Comparison of ENCODE assay signal across 14 cellular contexts in genomic region chr1:41876533-41877445, GRCh38. TPM values are rescaled to one million over a fixed set of nuclear protein-coding genes. Genes with fewer than 3 reads are reported as not detected.
DNase-seq lines count a peak whose midpoint lies in the region; ATAC-seq and TF ChIP-seq lines count a peak whose summit lies in the region.
"Had no signal": no experiment of that assay in that cellular context is flagged by ENCODE, and none has a peak within 500 bp of the region (broad histone marks: within the 10 kb centered on the region; RNA-seq: fewer than 3 reads in every experiment).

No MANE protein-coding gene starts in this region.

- H3K79me1 ChIP-seq in IMR-90 (ENCODE audit: low read depth in 1 of 2, low read length in 2 of 2) = no peaks in the 10 kb centered on the region; a peak in 1 of 4 replicates

- no peaks in the 10 kb centered on the region for H3K9me3 Mint-ChIP-seq in central memory CD8-positive, alpha-beta T cell
- no peaks in the 10 kb centered on the region for H3K9me3 Mint-ChIP-seq in mesothelial cell of epicardium

- peak overlapping the region; percentile 53 for H4K91ac ChIP-seq in IMR-90 (ENCODE audit: insufficient read depth, low read depth, low read length)

- H3K36me3 ChIP-seq in IMR-90 (ENCODE audit: control insufficient read depth, insufficient read depth, low read length) = no peaks in the 10 kb centered on the region
- H3K36me3 ChIP-seq: MG63, right lobe of liver, tibial nerve had no signal

- no peaks in the 10 kb centered on the region for H3K9me3 ChIP-seq in IMR-90 (ENCODE audit: control insufficient read depth, insufficient read depth, low read length)
- H3K9me3 ChIP-seq: MG63, right lobe of liver, tibial nerve had no signal

- TF ChIP-seq CTCF in IMR-90 (conservative IDR thresholded peaks at IDR 0.05; ENCODE audit: low read depth, low read length) = no peak
- no peak for TF ChIP-seq CTCF in mesothelial cell of epicardium (IDR thresholded peaks at IDR 0.05; ENCODE audit: unreplicated experiment)

- peak overlapping the region; percentile 79; the same call in 1 of the 2 replicates for H2AK5ac ChIP-seq in IMR-90 (ENCODE audit: low read depth, low read length)

- no peak overlapping the region for H3K4me3 Mint-ChIP-seq in central memory CD8-positive, alpha-beta T cell
- H3K4me3 Mint-ChIP-seq in mesothelial cell of epicardium = no peak overlapping the region
- H3K4me3 Mint-ChIP-seq: CD14-positive monocyte had no signal

- H3K4me3 ChIP-seq in IMR-90 (ENCODE audit: insufficient read depth, low read depth, low read length) = peak overlapping the region; percentile 21; the same call in 1 of the 2 replicates
- H3K4me3 ChIP-seq: MG63, right lobe of liver, tibial nerve had no signal

- H3K4me1 Mint-ChIP-seq in central memory CD8-positive, alpha-beta T cell = peaks cover 55% of the 10 kb centered on the region
- H3K4me1 Mint-ChIP-seq in mesothelial cell of epicardium = peaks cover 41% of the 10 kb centered on the region

- H4K8ac ChIP-seq in IMR-90 (ENCODE audit: low read depth in 2 of 2, low read length in 2 of 2) = peak overlapping the region; percentile 46 to 65

- peak overlapping the region; percentile 57 for H2BK120ac ChIP-seq in IMR-90 (ENCODE audit: low read depth, low read length)

- in situ Hi-C loops in IMR-90 (cut with MboI; ENCODE audit: low sequenced_read_pairs) = no loop called here

- BruUV-seq in IMR-90 (replicated peaks; lab: Mats Ljungman, UMichigan) = no TSS peak

- dilution Hi-C loops in IMR-90 (cut with HindIII; ENCODE audit: low sequenced_read_pairs, unreplicated experiment) = no loop called here

- no peak for TF ChIP-seq POLR2A in IMR-90 (IDR thresholded peaks at IDR 0.05; ENCODE audit: low read depth, low read length)

- H3K4ac ChIP-seq in IMR-90 (ENCODE audit: low read depth, low read length) = peak overlapping the region; percentile 53

- no CpG with 5 or more reads among the region's 3 CpGs for WGBS in IMR-90 (ENCODE audit: extremely low coverage in 2 of 2, insufficient read length in 1 of 2), 2 experiments

- peak overlapping the region; percentile 66; the same call in 1 of the 3 replicates for H2BK15ac ChIP-seq in IMR-90 (ENCODE audit: low read depth, low read length)

- H2AK9ac ChIP-seq in IMR-90 (replicated peaks; ENCODE audit: low read depth, low read length, poor library complexity) = peak overlapping the region; percentile 35

- H3K9me1 ChIP-seq in IMR-90 (ENCODE audit: insufficient read depth, low read length) = no peaks in the 10 kb centered on the region

- H4K5ac ChIP-seq in IMR-90 (ENCODE audit: low read depth, low read length) = peak overlapping the region; percentile 55

- ATAC-seq in IMR-90 (ENCODE audit: low read depth) (peak; percentile 88), left colon (no peak), GM21390 (IDR thresholded peaks at IDR 0.05; ENCODE audit: unreplicated experiment) (no peak)
- no peak for ATAC-seq in central memory CD8-positive, alpha-beta T cell (replicated peaks; ENCODE audit: extremely low read depth, poor library complexity, severe bottlenecking)
- ATAC-seq: right lobe of liver had no signal

- H3K4me1 ChIP-seq in IMR-90 (ENCODE audit: control insufficient read depth, insufficient read depth, low read length) = peaks cover 3% of the 10 kb centered on the region
- H3K4me1 ChIP-seq: right lobe of liver had no signal

- H3K27ac ChIP-seq in IMR-90 (ENCODE audit: insufficient read depth, low read length) = peak overlapping the region; percentile 83; the same call in 1 of the 2 replicates
- H3K27ac ChIP-seq: right lobe of liver had no signal

- H3K9ac ChIP-seq in IMR-90 (ENCODE audit: low read depth, low read length) = peak overlapping the region; percentile 82

- H3K14ac ChIP-seq in IMR-90 (replicated peaks; ENCODE audit: low read depth, low read length) = peak overlapping the region; percentile 21; the same call in 1 of the 2 replicates

- intact Hi-C loops in IMR-90 (cut with micrococcal nuclease) (no loop called here), left colon (cut with DNase I, micrococcal nuclease) (no loop called here)

- H2BK20ac ChIP-seq in IMR-90 (ENCODE audit: low read depth, low read length) = peak overlapping the region; percentile 13; the same call in 1 of the 2 replicates

- H3K23ac ChIP-seq in IMR-90 (ENCODE audit: low read depth, low read length) = no peak overlapping the region

- CTCF ChIA-PET in IMR-90 (lab: Yijun Ruan, JAX) = interaction anchor here (0.5 to 1.0 kb wide), 3 partner anchors 9 to 349 kb away, joined by 3 to 4 read pairs (median 3); no protein-coding TSS in a partner anchor

- peak overlapping the region; percentile 71 for H2BK5ac ChIP-seq in IMR-90 (ENCODE audit: low read depth, low read length, poor library complexity, severe bottlenecking)

- H3K27me3 Mint-ChIP-seq in central memory CD8-positive, alpha-beta T cell = no peaks in the 10 kb centered on the region
- H3K27me3 Mint-ChIP-seq in mesothelial cell of epicardium (ENCODE audit: low read depth) = no peaks in the 10 kb centered on the region

- TF ChIP-seq RAD21 in IMR-90 (IDR thresholded peaks at IDR 0.05; ENCODE audit: low read length) = no peak

- peak overlapping the region; percentile 39; the same call in 1 of the 2 replicates for H3K56ac ChIP-seq in IMR-90 (ENCODE audit: extremely low read depth, insufficient read depth, low read length)

- POLR2A ChIA-PET in IMR-90 (lab: Charles Lee; ENCODE audit: unreplicated experiment) = no interaction called here

- peak overlapping the region; percentile 79 for H3K18ac ChIP-seq in IMR-90 (ENCODE audit: low read depth, low read length)

- H2AFZ ChIP-seq in IMR-90 (replicated peaks; ENCODE audit: low read length, poor library complexity) = peak overlapping the region; percentile 58

- H3K27ac Mint-ChIP-seq in central memory CD8-positive, alpha-beta T cell (ENCODE audit: low read depth) = peak overlapping the region; percentile 22
- H3K27ac Mint-ChIP-seq in mesothelial cell of epicardium = peak overlapping the region; percentile 92

- peak; percentile 58 for DNase-seq in Daoy (ENCODE audit: low read depth)
- peak; percentile 58 for DNase-seq in IMR-90
- no peak for DNase-seq in central memory CD8-positive, alpha-beta T cell (ENCODE audit: low spot score in 2 of 2)
- no peak for DNase-seq in mesothelial cell of epicardium (ENCODE audit: low spot score in 2 of 2, unreplicated experiment in 2 of 2)
- no peak for DNase-seq in NCI-H1105 treated with DMSO at 0.1 percent for 48 hours (lab: John Stamatoyannopoulos, UW)
- DNase-seq in SIG-M5 (lab: John Stamatoyannopoulos, UW) = no peak
- DNase-seq in left colon = no peak
- DNase-seq: activated CD4-positive, alpha-beta T cell treated with anti-CD3 and anti-CD28 coated beads for 4 hours; activated naive CD4-positive, alpha-beta T cell; MG63; right lobe of liver had no signal

- 0 out of 2 replicates have a peak, but pooled peaks cover 1% of the 10 kb centered on the region for H3K27me3 ChIP-seq in IMR-90 (ENCODE audit: control insufficient read depth, insufficient read depth, low read length)
- H3K27me3 ChIP-seq: MG63, right lobe of liver, tibial nerve had no signal

- H4K20me1 ChIP-seq in IMR-90 (ENCODE audit: insufficient read depth, low read length) = no peaks in the 10 kb centered on the region

- H3K36me3 Mint-ChIP-seq in central memory CD8-positive, alpha-beta T cell (ENCODE audit: insufficient read depth) = no peaks in the 10 kb centered on the region
- H3K36me3 Mint-ChIP-seq in mesothelial cell of epicardium = no peaks in the 10 kb centered on the region
- H3K36me3 Mint-ChIP-seq: CD14-positive monocyte had no signal

- peak overlapping the region; percentile 96 for H3K4me2 ChIP-seq in IMR-90 (ENCODE audit: low read depth, low read length)

TF ChIP-seq in IMR-90, 13 proteins besides CTCF, POLR2A, EP300 and RAD21:
- TF ChIP-seq, protein P1, sequence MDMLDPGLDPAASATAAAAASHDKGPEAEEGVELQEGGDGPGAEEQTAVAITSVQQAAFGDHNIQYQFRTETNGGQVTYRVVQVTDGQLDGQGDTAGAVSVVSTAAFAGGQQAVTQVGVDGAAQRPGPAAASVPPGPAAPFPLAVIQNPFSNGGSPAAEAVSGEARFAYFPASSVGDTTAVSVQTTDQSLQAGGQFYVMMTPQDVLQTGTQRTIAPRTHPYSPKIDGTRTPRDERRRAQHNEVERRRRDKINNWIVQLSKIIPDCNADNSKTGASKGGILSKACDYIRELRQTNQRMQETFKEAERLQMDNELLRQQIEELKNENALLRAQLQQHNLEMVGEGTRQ (IDR thresholded peaks at IDR 0.05; ENCODE audit: low read depth, low read length) = no peak
- TF ChIP-seq BHLHE40 (IDR thresholded peaks at IDR 0.05; ENCODE audit: low read depth, low read length) = no peak
- TF ChIP-seq MAFK (IDR thresholded peaks at IDR 0.05; ENCODE audit: low read depth, low read length) = 0 out of 2 replicates have a peak, but pooled peaks have one; percentile 17

RNA-seq across cellular contexts. Expression of gene HIVEP3, which starts 41.9 kb away (rescaled TPM):
- 7.5 and 9.5 TPM in 2 replicates for total RNA-seq in Daoy (2014; rRNA removed; shearing (Covaris generic))
- total RNA-seq in IMR-90 (2012; rRNA removed) (1.1 and 1.4 TPM in 2 replicates), mesothelial cell of epicardium (8.5 to 9.0 TPM (median 8.9 TPM) in 3 replicates), left colon (1 to 10 TPM; 4.0 to 5.4 TPM)
- polyA plus RNA-seq in IMR-90 (2012; rRNA removed) = 3.6 and 4.0 TPM in 2 replicates
- polyA plus RNA-seq in IMR-90 (2012; cell fraction: cytosol; rRNA removed) = 2.5 and 2.7 TPM in 2 replicates
- polyA plus RNA-seq in IMR-90 (2012; cell fraction: nucleus; rRNA removed; ENCODE audit: low replicate concordance) = 2.1 and 3.1 TPM in 2 replicates

Comparison
In these comparisons a context has a peak if more than half of its experiments do, and no peak if none do; other contexts are left out.
1. DNase-seq: peak in Daoy (single experiment) and IMR-90 (single experiment); none in central memory CD8-positive, alpha-beta T cell (0 of 2), mesothelial cell of epicardium (0 of 2), NCI-H1105 treated with DMSO at 0.1 percent for 48 hours (single experiment), SIG-M5 (single experiment) and left colon (0 of 2).